31 cellular contexts compared by ENCODE assay signal in genomic region chr1:197876894-197877293, GRCh38. TPM values are rescaled to one million over a fixed set of nuclear protein-coding genes. Genes with fewer than 3 reads are reported as not detected.
"Had no signal": no experiment of that assay in that cellular context is flagged by ENCODE, and none has a peak within 500 bp of the region (broad histone marks: within the 10 kb centered on the region; RNA-seq: fewer than 3 reads in every experiment).

No MANE protein-coding gene starts in this region.

- FAIRE-seq: endometrium, islet of Langerhans, keratinocyte had no signal

- ATAC-seq: effector memory CD8-positive, alpha-beta T cell; esophagus mucosa; gastrocnemius medialis; heart right ventricle; left cardiac atrium; left lung; left ventricle myocardium superior; lower lobe of right lung; mucosa of descending colon had no signal

- H3K36me3 ChIP-seq: colonic mucosa, esophagus squamous epithelium, gastrocnemius medialis, heart right ventricle, left lung, lower lobe of right lung had no signal

- H3K4me3 ChIP-seq: colonic mucosa, esophagus squamous epithelium, gastrocnemius medialis, heart right ventricle, left lung, lower lobe of right lung, mucosa of descending colon had no signal

- H3K27ac ChIP-seq: colonic mucosa, epithelial cell of prostate, esophagus squamous epithelium, gastrocnemius medialis, heart right ventricle, left lung, lower lobe of right lung had no signal

- H3K27me3 ChIP-seq: colonic mucosa, esophagus squamous epithelium, gastrocnemius medialis, heart right ventricle, left lung had no signal

- DNase-seq: colonic mucosa; cortex of kidney; effector CD8-positive, alpha-beta T cell; effector memory CD8-positive, alpha-beta T cell; endodermal cell; erythroblast; esophagus squamous epithelium; foreskin fibroblast; foreskin melanocyte; gastrocnemius medialis; glutamatergic neuron; head of caudate nucleus; heart right ventricle; hippocampal formation; left cardiac atrium; left lung; left ventricle myocardium superior; lower lobe of right lung; mesenchymal stem cell; mucosa of descending colon; naive B cell had no signal

- H3K4me1 ChIP-seq: colonic mucosa, esophagus squamous epithelium, gastrocnemius medialis, heart right ventricle, left lung, lower lobe of right lung had no signal

- H3K9me3 ChIP-seq: colonic mucosa had no signal

RNA-seq across cellular contexts. Expression of gene LHX9, which starts 40.3 kb away (rescaled TPM):
- total RNA-seq: dermis microvascular lymphatic vessel endothelial cell, endodermal cell, esophagus mucosa, esophagus squamous epithelium, glomerular endothelial cell, lower leg skin, lung microvascular endothelial cell, mesenteric fat pad had no signal
- polyA plus RNA-seq: keratinocyte had no signal
